ENCODE assay signal across 15 cellular contexts in the genomic region with DNA sequence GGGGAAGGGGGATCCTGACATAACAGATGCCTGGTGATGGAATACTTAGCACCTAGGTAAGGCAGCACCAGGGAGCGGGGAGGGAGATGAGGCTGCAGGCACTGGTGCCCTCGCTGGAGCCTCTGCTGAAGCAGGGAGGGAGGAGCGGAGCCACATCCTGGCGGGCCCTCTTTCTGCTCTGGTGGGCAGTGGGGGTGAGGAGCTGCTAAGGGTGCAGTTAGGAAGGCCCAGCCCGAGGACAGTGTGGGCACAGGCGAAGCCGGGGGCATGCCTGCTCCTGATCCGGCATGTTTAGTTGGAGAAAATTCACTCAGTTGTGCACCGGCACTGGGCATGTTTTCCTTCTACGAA.
DNase-seq lines count a peak whose midpoint lies in the region; ATAC-seq and TF ChIP-seq lines count a peak whose summit lies in the region.
"Had no signal": no experiment of that assay in that cellular context is flagged by ENCODE, and none has a peak within 500 bp of the region (broad histone marks: within the 10 kb centered on the region; RNA-seq: fewer than 3 reads in every experiment).

No MANE protein-coding gene starts in this region.

- TF ChIP-seq CTCF in epithelial cell of esophagus (IDR thresholded peaks at IDR 0.05; ENCODE audit: insufficient read depth, low read depth, low read length, missing control alignments) (no peak), neural progenitor cell (IDR thresholded peaks at IDR 0.05) (no peak), sigmoid colon (IDR thresholded peaks at IDR 0.05) (no peak), body of pancreas (IDR thresholded peaks at IDR 0.05) (no peak)

- H3K9ac ChIP-seq in neural progenitor cell = no peak overlapping the region

- peaks cover 4% of the 10 kb centered on the region for H3K27me3 Mint-ChIP-seq in neural progenitor cell (ENCODE audit: insufficient read depth, low read depth)

- H2AFZ ChIP-seq in neural progenitor cell (replicated peaks) = no peak overlapping the region
- H2AFZ ChIP-seq: PC-9 had no signal

- H3K4me2 ChIP-seq in neural progenitor cell = no peak overlapping the region
- H3K4me2 ChIP-seq: PC-9 had no signal

- H3K27ac ChIP-seq in neural progenitor cell = no peak overlapping the region
- no peak overlapping the region for H3K27ac ChIP-seq in sigmoid colon
- no peak overlapping the region for H3K27ac ChIP-seq in body of pancreas
- H3K27ac ChIP-seq: BLaER1 treated with 17β-estradiol and CSF1 and Interleukin-3, amounts not matched to agents 10 nM and 100 nM; PC-9 had no signal

- no peak overlapping the region for H3K4me3 Mint-ChIP-seq in neural progenitor cell

- no peaks in the 10 kb centered on the region for H3K36me3 ChIP-seq in neural progenitor cell
- peaks cover 9 to 20% (median 14%) of the 10 kb centered on the region in 4 donors for H3K36me3 ChIP-seq in sigmoid colon
- H3K36me3 ChIP-seq in body of pancreas (replicated peaks in 1 of 2; ENCODE audit: insufficient read depth in 1 of 2, low read depth in 2 of 2) = peaks cover 0 to 13% of the 10 kb centered on the region in 2 donors

- peak overlapping the region; percentile 91 for H3K27ac Mint-ChIP-seq in neural progenitor cell

- no peak for ATAC-seq in Right ventricle myocardium superior (ENCODE audit: poor library complexity)
- no peak for ATAC-seq in Right ventricle myocardium inferior
- no peak for ATAC-seq in GM18873 (IDR thresholded peaks at IDR 0.05; ENCODE audit: low FRiP score, unreplicated experiment)
- no peak for ATAC-seq in body of pancreas
- ATAC-seq in HG03354 (IDR thresholded peaks at IDR 0.05; ENCODE audit: poor library complexity, severe bottlenecking, unreplicated experiment) = no peak

- no peaks in the 10 kb centered on the region for H3F3A ChIP-seq in neural progenitor cell (ENCODE audit: low read depth)

- H3K27me3 ChIP-seq in neural progenitor cell = no peaks in the 10 kb centered on the region
- H3K27me3 ChIP-seq in sigmoid colon = no peaks in the 10 kb centered on the region
- H3K27me3 ChIP-seq in body of pancreas = no peaks in the 10 kb centered on the region
- H3K27me3 ChIP-seq: BLaER1 treated with 17β-estradiol and CSF1 and Interleukin-3, amounts not matched to agents 10 nM and 100 nM had no signal

- no peak for TF ChIP-seq EP300 in sigmoid colon (IDR thresholded peaks at IDR 0.05)

- H3K36me3 Mint-ChIP-seq in neural progenitor cell = no peaks in the 10 kb centered on the region

- DNase-seq in Right ventricle myocardium superior (peak; percentile 17), Right ventricle myocardium inferior (ENCODE audit: missing footprints) (no peak), epithelial cell of esophagus (ENCODE audit: low read depth) (peak; percentile 30), neural progenitor cell (ENCODE audit: low spot score) (no peak), sigmoid colon (no peak), body of pancreas (no peak)
- DNase-seq: DMS79 treated with DMSO at 0.1 percent for 48 hours, GOT3, KBM-7, NCI-H1436 treated with DMSO at 0.1 percent for 48 hours, NCI-H2081 had no signal

- intact Hi-C loops in Right ventricle myocardium superior (cut with DNase I) = no loop called here
- intact Hi-C loops in Right ventricle myocardium inferior (cut with DNase I) = no loop called here
- intact Hi-C loops in sigmoid colon (cut with DNase I) = no loop called here
- intact Hi-C loops in body of pancreas (cut with DNase I) = no loop called here

- H3K4me3 ChIP-seq in epithelial cell of esophagus (ENCODE audit: low read length) (no peak overlapping the region), neural progenitor cell (no peak overlapping the region), sigmoid colon (no peak overlapping the region), body of pancreas (no peak overlapping the region)
- H3K4me3 ChIP-seq: BLaER1 treated with 17β-estradiol and CSF1 and Interleukin-3, amounts not matched to agents 10 nM and 100 nM; PC-9 had no signal

- TF ChIP-seq POLR2A in sigmoid colon (IDR thresholded peaks at IDR 0.05) (no peak), body of pancreas (IDR thresholded peaks at IDR 0.05) (no peak)

- H3K4me1 Mint-ChIP-seq in neural progenitor cell = no peaks in the 10 kb centered on the region

- H3K4me1 ChIP-seq in neural progenitor cell = no peaks in the 10 kb centered on the region
- peaks cover 0 to 5% (median 0%) of the 10 kb centered on the region in 4 donors for H3K4me1 ChIP-seq in sigmoid colon
- H3K4me1 ChIP-seq in body of pancreas = no peaks in the 10 kb centered on the region

- H4K20me1 ChIP-seq in neural progenitor cell (ENCODE audit: low read depth) = no peaks in the 10 kb centered on the region

- WGBS in sigmoid colon, 2 donors = 92 to 94% methylated on average over 10 of the region's 10 CpGs
- 90 to 96% methylated on average over 4 to 10 of the region's 10 CpGs for WGBS in body of pancreas, 2 donors

- H3K9me3 ChIP-seq in neural progenitor cell (ENCODE audit: low read depth) (no peaks in the 10 kb centered on the region), sigmoid colon (no peaks in the 10 kb centered on the region), body of pancreas (no peaks in the 10 kb centered on the region)
- H3K9me3 ChIP-seq: BLaER1 treated with 17β-estradiol and CSF1 and Interleukin-3, amounts not matched to agents 10 nM and 100 nM had no signal

- no peaks in the 10 kb centered on the region for H3K9me3 Mint-ChIP-seq in neural progenitor cell

- no peaks in the 10 kb centered on the region for H3K79me2 ChIP-seq in neural progenitor cell (ENCODE audit: low read depth)

Comparison
In these comparisons a context has a peak if more than half of its experiments do, and no peak if none do; other contexts are left out.
1. DNase-seq: peak in Right ventricle myocardium superior (single experiment) and epithelial cell of esophagus (single experiment); none in Right ventricle myocardium inferior (single experiment), neural progenitor cell (single experiment), sigmoid colon (single experiment) and body of pancreas (0 of 4).